ENCODE assay signal across 23 cellular contexts in the genomic region with DNA sequence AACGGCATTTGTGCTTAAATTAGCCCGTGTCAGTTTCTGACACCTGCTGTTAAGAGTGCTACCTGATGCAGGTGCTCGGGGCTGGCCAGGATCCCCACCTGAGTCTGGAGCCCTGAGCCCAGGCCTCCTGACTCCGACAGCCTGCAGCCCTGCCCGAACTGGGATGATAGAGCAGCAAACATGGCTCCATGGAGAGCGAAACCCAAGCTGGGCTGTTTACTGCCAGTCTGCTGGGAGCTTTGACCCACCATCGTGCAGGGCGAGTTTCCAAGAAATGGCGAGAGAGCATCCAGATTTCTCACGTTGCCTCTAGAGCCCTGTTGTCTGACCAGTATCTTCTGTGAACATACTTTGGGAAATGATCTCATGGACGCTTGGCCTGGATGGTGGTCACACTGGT.
"Had no signal": no experiment of that assay in that cellular context is flagged by ENCODE, and none has a peak within 500 bp of the region (broad histone marks: within the 10 kb centered on the region; RNA-seq: fewer than 3 reads in every experiment).

No MANE protein-coding gene starts in this region.

- H3K27me3 Mint-ChIP-seq: activated CD4-positive, alpha-beta T cell treated with anti-CD3 and anti-CD28 coated beads for 36 hours; activated CD8-positive, alpha-beta T cell treated with anti-CD3 and anti-CD28 coated beads for 36 hours; activated naive CD8-positive, alpha-beta T cell treated with anti-CD3 and anti-CD28 coated beads for 36 hours had no signal

- ATAC-seq: activated CD4-positive, alpha-beta T cell treated with anti-CD3 and anti-CD28 coated beads for 36 hours; activated CD8-positive, alpha-beta T cell treated with anti-CD3 and anti-CD28 coated beads for 36 hours; activated T-cell treated with anti-CD3 and anti-CD28 coated beads, Interleukin-2, amount 50 U/mL, for 72 hours; body of pancreas; right lobe of liver had no signal

- H3K27ac ChIP-seq: coronary artery, psoas muscle, right lobe of liver, thyroid gland, uterus had no signal

- H3K4me3 ChIP-seq: body of pancreas, coronary artery, esophagus squamous epithelium, psoas muscle, right lobe of liver, thyroid gland, uterus had no signal

- H3K4me1 ChIP-seq: uterus had no signal

- H3K36me3 ChIP-seq: right lobe of liver, thyroid gland, uterus had no signal

- H3K4me3 Mint-ChIP-seq: activated CD4-positive, alpha-beta T cell treated with anti-CD3 and anti-CD28 coated beads for 36 hours; activated CD8-positive, alpha-beta T cell treated with anti-CD3 and anti-CD28 coated beads for 36 hours; activated naive CD8-positive, alpha-beta T cell treated with anti-CD3 and anti-CD28 coated beads for 36 hours; activated T-cell treated with anti-CD3 and anti-CD28 coated beads, Interleukin-2, amount 50 U/mL, for 72 hours; nephron progenitor cell had no signal

- H3K27me3 ChIP-seq: body of pancreas, esophagus squamous epithelium, right lobe of liver, thyroid gland, uterus had no signal

- H3K9me3 ChIP-seq: body of pancreas, esophagus squamous epithelium, psoas muscle, right lobe of liver, thyroid gland, uterus had no signal

- H3K27ac Mint-ChIP-seq: activated CD4-positive, alpha-beta T cell treated with anti-CD3 and anti-CD28 coated beads for 36 hours; activated CD8-positive, alpha-beta T cell treated with anti-CD3 and anti-CD28 coated beads for 36 hours; activated naive CD8-positive, alpha-beta T cell treated with anti-CD3 and anti-CD28 coated beads for 36 hours; activated T-cell treated with anti-CD3 and anti-CD28 coated beads, Interleukin-2, amount 50 U/mL, for 72 hours; nephron progenitor cell had no signal

- DNase-seq: activated CD4-positive, alpha-beta T cell treated with anti-CD3 and anti-CD28 coated beads for 36 hours; activated CD8-positive, alpha-beta memory T cell treated with anti-CD3 and anti-CD28 coated beads, Interleukin-2, amount 50 U/mL, for 48 hours; activated CD8-positive, alpha-beta T cell treated with anti-CD3 and anti-CD28 coated beads for 36 hours; activated gamma-delta T cell treated with Interleukin-2 at 50 U/mL for 16 hours; activated naive CD8-positive, alpha-beta T cell treated with anti-CD3 and anti-CD28 coated beads for 36 hours; activated T-cell treated with anti-CD3 and anti-CD28 coated beads, Interleukin-2, amount 50 U/mL, for 72 hours; amygdala; body of pancreas; central memory CD4-positive, alpha-beta T cell; effector CD4-positive, alpha-beta T cell; esophagus squamous epithelium; glutamatergic neuron; kidney glomerular epithelial cell; left ventricle myocardium superior; mesendoderm; nephron progenitor cell; stimulated activated CD4-positive, alpha-beta T cell treated with anti-CD3 and anti-CD28 coated beads, Interleukin-1b, Interleukin-23, amount 100 ng/mL, for 48 hours; T-helper 9 cell; thyroid gland had no signal
